Comparison of ENCODE assay signal across 13 cellular contexts in genomic region chr6:4010682-4011081, GRCh38.
DNase-seq lines count a peak whose midpoint lies in the region; ATAC-seq, FAIRE-seq and TF ChIP-seq lines count a peak whose summit lies in the region.
"Had no signal": no experiment of that assay in that cellular context is flagged by ENCODE, and none has a peak within 500 bp of the region (broad histone marks: within the 10 kb centered on the region; RNA-seq: fewer than 3 reads in every experiment).

No MANE protein-coding gene starts in this region.

- DNase-seq in CD4-positive, alpha-beta memory T cell = peak in 3 of 5 donors; percentile 24 to 33 (median 33)
- DNase-seq in T-cell (peak in 6 of 34 experiments; percentile 2 to 21 (median 14)), immature natural killer cell (peak in 2 of 3 donors; percentile 12 to 17), body of pancreas (no peak), urothelium cell line (ENCODE audit: low spot score) (no peak), vagina (ENCODE audit: extremely low spot score in 2 of 2) (no peak)
- DNase-seq in stimulated activated CD8-positive, alpha-beta memory T cell treated with anti-CD3 and anti-CD28 coated beads, Interleukin-4, amount 100 ng/mL, for 48 hours = no peak
- DNase-seq: DMS153, foreskin keratinocyte, KG1 had no signal

- no peaks in the 10 kb centered on the region for H3K9me3 ChIP-seq in CD4-positive, alpha-beta memory T cell (ENCODE audit: control insufficient read depth in 1 of 2, low read length in 2 of 2)
- no peaks in the 10 kb centered on the region for H3K9me3 ChIP-seq in body of pancreas
- no peaks in the 10 kb centered on the region for H3K9me3 ChIP-seq in vagina
- H3K9me3 ChIP-seq: right atrium auricular region had no signal

- H3K27ac Mint-ChIP-seq in CD4-positive, alpha-beta memory T cell = peak overlapping the region; percentile 54 to 86 (median 79)
- H3K27ac Mint-ChIP-seq in T-cell = peak overlapping the region; percentile 81 to 85
- H3K27ac Mint-ChIP-seq in immature natural killer cell = peak overlapping the region; percentile 35 to 89 (median 67)

- no peaks in the 10 kb centered on the region for H3K27me3 ChIP-seq in CD4-positive, alpha-beta memory T cell (ENCODE audit: insufficient read depth, low read length)
- H3K27me3 ChIP-seq in body of pancreas (no peaks in the 10 kb centered on the region), vagina (no peaks in the 10 kb centered on the region)
- H3K27me3 ChIP-seq: foreskin keratinocyte, right atrium auricular region had no signal

- no peak overlapping the region for H3K4me3 ChIP-seq in CD4-positive, alpha-beta memory T cell (ENCODE audit: low read length in 2 of 2)
- H3K4me3 ChIP-seq in body of pancreas (no peak overlapping the region), vagina (no peak overlapping the region)
- H3K4me3 ChIP-seq: right atrium auricular region had no signal

- peak overlapping the region in 7 of 8 donors; percentile 61 to 88 (median 80) for H3K4me3 Mint-ChIP-seq in CD4-positive, alpha-beta memory T cell
- H3K4me3 Mint-ChIP-seq in T-cell (peak overlapping the region; percentile 22 to 70 (median 36)), immature natural killer cell (peak overlapping the region; percentile 38 to 84 (median 59))

- POLR2A ChIA-PET in CD4-positive, alpha-beta memory T cell (lab: Charles Lee; ENCODE audit: partially characterized antibody) = interaction anchor here (2.2 kb wide), 1 partner anchor 11 kb away, joined by 12 read pairs; a partner anchor contains a TSS
- POLR2A ChIA-PET in T-cell (lab: Charles Lee) = interaction anchor here in 1 of 2 donors (1.5 kb wide), 1 partner anchor 10 kb away, joined by 5 read pairs; a partner anchor contains a TSS

- TF ChIP-seq CTCF in body of pancreas (IDR thresholded peaks at IDR 0.05) (no peak), vagina (IDR thresholded peaks at IDR 0.05) (no peak)

- H3K4me1 Mint-ChIP-seq in CD4-positive, alpha-beta memory T cell = peaks cover 53 to 79% (median 64%) of the 10 kb centered on the region in 4 donors
- H3K4me1 Mint-ChIP-seq in T-cell = peaks cover 69 to 73% (median 69%) of the 10 kb centered on the region in 3 donors
- peaks cover 39 to 53% of the 10 kb centered on the region in 2 donors for H3K4me1 Mint-ChIP-seq in immature natural killer cell

- H3K27me3 Mint-ChIP-seq in CD4-positive, alpha-beta memory T cell = no peaks in the 10 kb centered on the region
- H3K27me3 Mint-ChIP-seq in T-cell = no peaks in the 10 kb centered on the region
- H3K27me3 Mint-ChIP-seq in immature natural killer cell (ENCODE audit: low read depth in 3 of 3) = peaks cover 0 to 2% (median 2%) of the 10 kb centered on the region in 3 donors

- no peak for TF ChIP-seq POLR2A in body of pancreas (IDR thresholded peaks at IDR 0.05)
- no peak for TF ChIP-seq POLR2A in vagina (IDR thresholded peaks at IDR 0.05)

- intact Hi-C loops in CD4-positive, alpha-beta memory T cell (cut with micrococcal nuclease) = no loop called here
- intact Hi-C loops in body of pancreas (cut with DNase I) = no loop called here
- intact Hi-C loops in vagina (cut with DNase I) = no loop called here

- H3K27ac ChIP-seq in CD4-positive, alpha-beta memory T cell (ENCODE audit: low read depth, low read length) = peak overlapping the region; percentile 26
- no peak overlapping the region for H3K27ac ChIP-seq in body of pancreas
- no peak overlapping the region for H3K27ac ChIP-seq in vagina
- H3K27ac ChIP-seq: foreskin keratinocyte, right atrium auricular region, VCaP had no signal

- H3K36me3 Mint-ChIP-seq in CD4-positive, alpha-beta memory T cell = peaks cover 21 to 23% of the 10 kb centered on the region in 2 donors
- H3K36me3 Mint-ChIP-seq in T-cell = peaks cover 19% of the 10 kb centered on the region
- peaks cover 0 to 9% (median 8%) of the 10 kb centered on the region in 3 donors for H3K36me3 Mint-ChIP-seq in immature natural killer cell

- ATAC-seq in GM19395 (IDR thresholded peaks at IDR 0.05; ENCODE audit: unreplicated experiment) (peak; percentile 61), T-cell (replicated peaks in 1 of 4) (peak; percentile 55 to 89 (median 82)), body of pancreas (no peak)
- ATAC-seq: foreskin keratinocyte had no signal

- CTCF ChIA-PET in CD4-positive, alpha-beta memory T cell (lab: Charles Lee; ENCODE audit: partially characterized antibody) = interaction anchor here (1.0 to 9.1 kb wide), 7 partner anchors 9 to 268 kb away, joined by 3 to 109 read pairs (median 3); a partner anchor contains a TSS
- CTCF ChIA-PET in T-cell (lab: Charles Lee) = interaction anchor here (0.6 to 2.1 kb wide), 4 partner anchors 11 to 268 kb away, joined by 3 to 12 read pairs (median 4); a partner anchor contains a TSS

- 62 to 87% methylated on average over 3 of the region's 3 CpGs for WGBS in body of pancreas, 2 donors

- peaks cover 5% of the 10 kb centered on the region for H3K36me3 ChIP-seq in CD4-positive, alpha-beta memory T cell (ENCODE audit: insufficient read depth, low read length)
- H3K36me3 ChIP-seq in body of pancreas (replicated peaks in 1 of 2; ENCODE audit: insufficient read depth in 1 of 2, low read depth in 2 of 2) (no peaks in the 10 kb centered on the region), vagina (no peaks in the 10 kb centered on the region)
- H3K36me3 ChIP-seq: right atrium auricular region had no signal

- FAIRE-seq in urothelium cell line (lab: Jason Lieb, UNC) = no peak

- H3K9me3 Mint-ChIP-seq in CD4-positive, alpha-beta memory T cell = no peaks in the 10 kb centered on the region
- H3K9me3 Mint-ChIP-seq in T-cell (no peaks in the 10 kb centered on the region), immature natural killer cell (no peaks in the 10 kb centered on the region)

- H3K4me1 ChIP-seq in CD4-positive, alpha-beta memory T cell (ENCODE audit: insufficient read depth, low read length) = peaks cover 69% of the 10 kb centered on the region
- H3K4me1 ChIP-seq in body of pancreas = peaks cover 8% of the 10 kb centered on the region
- H3K4me1 ChIP-seq in vagina = peaks cover 7% of the 10 kb centered on the region

Comparison
In these comparisons a context has a peak if more than half of its experiments do, and no peak if none do; other contexts are left out.
1. DNase-seq: peak in CD4-positive, alpha-beta memory T cell (3 of 5) and immature natural killer cell (2 of 3); none in body of pancreas (0 of 4), stimulated activated CD8-positive, alpha-beta memory T cell treated with anti-CD3 and anti-CD28 coated beads, Interleukin-4, amount 100 ng/mL, for 48 hours (single experiment), urothelium cell line (single experiment) and vagina (0 of 2).
2. Peak in every context shown above with its lines, with median percentiles within 50 percentile points of each other: H3K27ac Mint-ChIP-seq and H3K4me3 Mint-ChIP-seq.